Comparison of ENCODE assay signal across 28 cellular contexts in genomic region chr15:81071705-81072104, GRCh38.
"Had no signal": no experiment of that assay in that cellular context is flagged by ENCODE, and none has a peak within 500 bp of the region (broad histone marks: within the 10 kb centered on the region; RNA-seq: fewer than 3 reads in every experiment).

No MANE protein-coding gene starts in this region.

- H3K4me1 ChIP-seq: stomach, testis, thyroid gland, transverse colon, upper lobe of left lung, upper lobe of right lung, uterus, vagina had no signal

- FAIRE-seq: urothelium cell line had no signal

- H3K4me3 ChIP-seq: stomach, suprapubic skin, testis, thoracic aorta, thyroid gland, tibial artery, tibial nerve, transverse colon, upper lobe of left lung, upper lobe of right lung, uterus, vagina had no signal

- H3K9me3 ChIP-seq: stomach, suprapubic skin, testis, thoracic aorta, thyroid gland, tibial artery, tibial nerve, transverse colon, upper lobe of left lung, upper lobe of right lung, uterus, vagina had no signal

- H3K27ac Mint-ChIP-seq: stimulated activated effector memory CD8-positive, alpha-beta T cell treated with anti-CD3 and anti-CD28 coated beads, Interleukin-12 subunit alpha, Interleukin-12 subunit beta, amount 100 ng/mL, for 72 hours; stimulated activated memory B cell treated with anti-CD40 and anti-IgM and Interleukin-4, amounts not matched to agents 10 μg/mL and 1 μg/mL and 100 μg/mL, for 72 hours; stimulated activated naive B cell treated with anti-CD40 and anti-IgM and Interleukin-4, amounts not matched to agents 10 μg/mL and 1 μg/mL and 100 μg/mL, for 72 hours; stimulated activated naive CD8-positive, alpha-beta T cell treated with anti-CD3 and anti-CD28 coated beads, Interleukin-15, amount 100 ng/mL, for 72 hours; stimulated activated naive CD8-positive, alpha-beta T cell treated with anti-CD3 and anti-CD28 coated beads, Interleukin-15, Interleukin-2, amounts not matched to agents 100 ng/mL and 50 ng/mL, for 24 hours; type B pancreatic cell had no signal

- H3K4me1 Mint-ChIP-seq: stimulated activated memory B cell treated with anti-CD40 and anti-IgM and Interleukin-4, amounts not matched to agents 10 μg/mL and 1 μg/mL and 100 μg/mL, for 72 hours; stimulated activated naive B cell treated with anti-CD40 and anti-IgM and Interleukin-4, amounts not matched to agents 10 μg/mL and 1 μg/mL and 100 μg/mL, for 72 hours had no signal

- H3K27ac ChIP-seq: stomach, suprapubic skin, testis, thoracic aorta, thyroid gland, transverse colon, upper lobe of left lung, upper lobe of right lung, uterus, vagina had no signal

- H3K36me3 Mint-ChIP-seq: stimulated activated effector memory CD8-positive, alpha-beta T cell treated with anti-CD3 and anti-CD28 coated beads, Interleukin-12 subunit alpha, Interleukin-12 subunit beta, amount 100 ng/mL, for 72 hours; type B pancreatic cell had no signal

- H3K36me3 ChIP-seq: stomach, suprapubic skin, thoracic aorta, thyroid gland, tibial artery, tibial nerve, transverse colon, upper lobe of left lung, upper lobe of right lung, uterus, vagina had no signal

- H3K27me3 Mint-ChIP-seq: stimulated activated naive CD8-positive, alpha-beta T cell treated with anti-CD3 and anti-CD28 coated beads, Interleukin-15, amount 100 ng/mL, for 72 hours had no signal

- DNase-seq: stimulated activated CD4-positive, alpha-beta T cell treated with anti-CD3 and anti-CD28 coated beads, Interleukin-2, amount 100 ng/mL, for 48 hours; stimulated activated CD4-positive, alpha-beta T cell treated with anti-CD3 and anti-CD28 coated beads, Interleukin-4, amount 100 ng/mL, for 1 hour; stimulated activated CD4-positive, alpha-beta T cell treated with anti-CD3 and anti-CD28 coated beads, Interleukin-4, amount 100 ng/mL, for 24 hours; stimulated activated CD4-positive, alpha-beta T cell treated with anti-CD3 and anti-CD28 coated beads, Interleukin-4, amount 100 ng/mL, for 4 hours; stimulated activated CD8-positive, alpha-beta memory T cell treated with anti-CD3 and anti-CD28 coated beads, Interleukin-4, amount 100 ng/mL, for 48 hours; stimulated activated naive B cell treated with anti-CD40 and anti-IgM and Interleukin-4, amounts not matched to agents 10 μg/mL and 1 μg/mL and 100 μg/mL, for 72 hours; stimulated activated naive CD4-positive, alpha-beta T cell; stimulated activated naive CD4-positive, alpha-beta T cell treated with Interleukin-2 at 50 U/mL for 16 hours; stimulated activated naive CD8-positive, alpha-beta T cell treated with anti-CD3 and anti-CD28 coated beads, Interleukin-15, amount 100 ng/mL, for 72 hours; stomach; substantia nigra; testis; thyroid gland; transverse colon; trophoblast cell; upper lobe of left lung; upper lobe of right lung; uterus had no signal

- H3K9me3 Mint-ChIP-seq: type B pancreatic cell had no signal

- H3K4me3 Mint-ChIP-seq: stimulated activated effector memory CD8-positive, alpha-beta T cell treated with anti-CD3 and anti-CD28 coated beads, Interleukin-12 subunit alpha, Interleukin-12 subunit beta, amount 100 ng/mL, for 72 hours; stimulated activated memory B cell treated with anti-CD40 and anti-IgM and Interleukin-4, amounts not matched to agents 10 μg/mL and 1 μg/mL and 100 μg/mL, for 72 hours; stimulated activated naive B cell treated with anti-CD40 and anti-IgM and Interleukin-4, amounts not matched to agents 10 μg/mL and 1 μg/mL and 100 μg/mL, for 72 hours; stimulated activated naive CD8-positive, alpha-beta T cell treated with anti-CD3 and anti-CD28 coated beads, Interleukin-15, amount 100 ng/mL, for 72 hours; stimulated activated naive CD8-positive, alpha-beta T cell treated with anti-CD3 and anti-CD28 coated beads, Interleukin-15, Interleukin-2, amounts not matched to agents 100 ng/mL and 50 ng/mL, for 24 hours; type B pancreatic cell had no signal

- H3K27me3 ChIP-seq: stomach, suprapubic skin, testis, thyroid gland, tibial artery, tibial nerve, transverse colon, upper lobe of left lung, upper lobe of right lung, uterus, vagina had no signal

- ATAC-seq: stimulated activated effector memory CD8-positive, alpha-beta T cell treated with anti-CD3 and anti-CD28 coated beads, Interleukin-12 subunit alpha, Interleukin-12 subunit beta, amount 100 ng/mL, for 72 hours; stimulated activated memory B cell treated with anti-CD40 and anti-IgM and Interleukin-4, amounts not matched to agents 10 μg/mL and 1 μg/mL and 100 μg/mL, for 72 hours; stimulated activated naive B cell treated with anti-CD40 and anti-IgM and Interleukin-4, amounts not matched to agents 10 μg/mL and 1 μg/mL and 100 μg/mL, for 72 hours; stimulated activated naive CD8-positive, alpha-beta T cell treated with anti-CD3 and anti-CD28 coated beads, Interleukin-15, amount 100 ng/mL, for 72 hours; upper lobe of right lung had no signal
